34 cellular contexts compared by ENCODE assay signal in genomic region chr6:132224943-132225342, GRCh38.
"Had no signal": no experiment of that assay in that cellular context is flagged by ENCODE, and none has a peak within 500 bp of the region (broad histone marks: within the 10 kb centered on the region; RNA-seq: fewer than 3 reads in every experiment).

No MANE protein-coding gene starts in this region.

- H3K36me3 ChIP-seq: MG63 had no signal

- H3K27me3 ChIP-seq: MG63 had no signal

- DNase-seq: Karpas-422, Kasumi-1, MG63, MM.1S, MV-4-11, NCI-H1048, NCI-H1092, NCI-H1092 treated with DMSO at 0.1 percent for 48 hours, NCI-H1105, NCI-H1105 treated with DMSO at 0.1 percent for 48 hours, NCI-H1417, NCI-H1417 treated with DMSO at 0.1 percent for 48 hours, NCI-H1436, NCI-H1436 treated with DMSO at 0.1 percent for 48 hours, NCI-H146, NCI-H1694, NCI-H1694 treated with DMSO at 0.1 percent for 48 hours, NCI-H187, NCI-H187 treated with DMSO at 0.1 percent for 48 hours, NCI-H1930, NCI-H2029, NCI-H2029 treated with DMSO at 0.1 percent for 48 hours, NCI-H2081, NCI-H2081 treated with DMSO at 0.1 percent for 48 hours, NCI-H2107, NCI-H2171, NCI-H2171 treated with DMSO at 0.1 percent for 48 hours, NCI-H2227 treated with DMSO at 0.1 percent for 48 hours, NCI-H226, NCI-H345, NCI-H446, NCI-H446 treated with DMSO at 0.1 percent for 48 hours, NCI-H510A, NCI-H510A treated with DMSO at 0.1 percent for 48 hours had no signal

- H3K4me3 ChIP-seq: MG63 had no signal
